ENCODE assay signal across 20 cellular contexts in genomic region chr6:129141499-129141898, GRCh38.
DNase-seq lines count a peak whose midpoint lies in the region; ATAC-seq and TF ChIP-seq lines count a peak whose summit lies in the region.
"Had no signal": no experiment of that assay in that cellular context is flagged by ENCODE, and none has a peak within 500 bp of the region (broad histone marks: within the 10 kb centered on the region; RNA-seq: fewer than 3 reads in every experiment).

No MANE protein-coding gene starts in this region.

- H3K27ac ChIP-seq in dorsolateral prefrontal cortex (peak overlapping the region in 46 of 59 donors; percentile 13 to 90 (median 72)), skeletal muscle tissue (ENCODE audit: low read depth, low read length) (peak overlapping the region; percentile 51)
- H3K27ac ChIP-seq: colonic mucosa, SJCRH30 had no signal

- intact Hi-C loops in dorsolateral prefrontal cortex (cut with DNase I): no loop called here
- intact Hi-C loops in left ventricle myocardium superior (cut with micrococcal nuclease): no loop called here

- H3K4me3 ChIP-seq in dorsolateral prefrontal cortex (no peak overlapping the region), skeletal muscle tissue (ENCODE audit: low read length in 3 of 3) (no peak overlapping the region)
- H3K4me3 ChIP-seq: colonic mucosa, MG63, SJCRH30 had no signal

- no peaks in the 10 kb centered on the region for H3K9me3 ChIP-seq in skeletal muscle tissue (ENCODE audit: control insufficient read depth in 3 of 3, low read length in 3 of 3)
- H3K9me3 ChIP-seq: colonic mucosa, MG63, SJCRH30 had no signal

- no peak for TF ChIP-seq CTCF in dorsolateral prefrontal cortex (IDR thresholded peaks at IDR 0.05 in 54 of 56, conservative IDR thresholded peaks at IDR 0.05 in 2 of 56; ENCODE audit: low read depth in 1 of 56, partially characterized antibody in 56 of 56)

- H3K4me1 ChIP-seq in skeletal muscle tissue (ENCODE audit: control insufficient read depth in 3 of 3, insufficient read depth in 3 of 3, low read length in 3 of 3): peaks cover 0 to 6% (median 0%) of the 10 kb centered on the region in 3 donors
- H3K4me1 ChIP-seq: colonic mucosa had no signal

- no peaks in the 10 kb centered on the region for H3K27me3 ChIP-seq in dorsolateral prefrontal cortex
- H3K27me3 ChIP-seq in skeletal muscle tissue (ENCODE audit: control insufficient read depth in 3 of 3, insufficient read depth in 3 of 3, low read length in 3 of 3): no peaks in the 10 kb centered on the region
- H3K27me3 ChIP-seq: colonic mucosa, MG63, SJCRH30 had no signal

- peak; percentile 46 for DNase-seq in GM04504 (ENCODE audit: low read depth)
- DNase-seq in dorsolateral prefrontal cortex: no peak
- no peak for DNase-seq in left ventricle myocardium superior
- no peak for DNase-seq in activated effector memory CD4-positive, alpha-beta T cell treated with Interleukin-2 at 50 U/mL for 16 hours
- no peak for DNase-seq in glomerular visceral epithelial cell (ENCODE audit: extremely low spot score)
- DNase-seq in NOMO-1 (lab: John Stamatoyannopoulos, UW; ENCODE audit: unreplicated experiment in 2 of 2): no peak
- DNase-seq: activated CD4-positive, CD25-positive, alpha-beta regulatory T cell; amygdala; colonic mucosa; COR-L47; erythroblast; MG63; NCI-H187 treated with DMSO at 0.1 percent for 48 hours; NCI-H510A; retina; SJCRH30 had no signal

- no peaks in the 10 kb centered on the region for H3K36me3 ChIP-seq in skeletal muscle tissue (ENCODE audit: control insufficient read depth in 3 of 3, insufficient read depth in 3 of 3, low read length in 3 of 3)
- H3K36me3 ChIP-seq: colonic mucosa, MG63, SJCRH30 had no signal

- peak; percentile 61 for ATAC-seq in left ventricle myocardium superior
- no peak for ATAC-seq in HG03025 (IDR thresholded peaks at IDR 0.05; ENCODE audit: low FRiP score, unreplicated experiment)
- ATAC-seq: HCT116; natural killer cell treated with Interleukin-12 subunit alpha and Interleukin-12 subunit beta and Interleukin-15 and Interleukin-18, amount 100 ng/mL, for 72 hours had no signal

- H3K9ac ChIP-seq in skeletal muscle tissue (ENCODE audit: low read depth in 1 of 3, low read length in 3 of 3): no peak overlapping the region
